Comparison of ENCODE assay signal across 19 cellular contexts in the genomic region with DNA sequence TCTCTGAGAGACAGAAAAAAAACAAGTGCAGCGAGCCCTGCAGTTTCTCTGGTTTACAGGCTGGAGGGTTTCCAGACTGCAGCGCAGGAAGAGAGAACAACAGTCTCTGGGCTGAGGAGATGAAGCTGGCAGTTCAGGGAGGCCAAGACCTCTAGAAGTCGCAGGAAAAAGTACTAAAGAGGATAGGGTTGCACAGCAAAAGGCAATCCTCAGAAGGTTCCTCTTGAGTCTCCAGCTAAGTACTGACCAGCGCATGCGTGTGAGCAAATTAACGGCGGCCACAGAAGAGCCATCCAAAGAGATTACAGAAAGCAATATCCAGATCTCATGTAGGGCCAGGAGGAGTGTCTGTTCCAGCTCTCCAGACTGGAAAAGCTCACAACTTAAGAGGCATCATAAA. TPM values are rescaled to one million over a fixed set of nuclear protein-coding genes. Genes with fewer than 3 reads are reported as not detected.
A peak's percentile ranks its signal among the peaks of the same experiment; 100 is the strongest.
DNase-seq lines count a peak whose midpoint lies in the region; ATAC-seq, FAIRE-seq and TF ChIP-seq lines count a peak whose summit lies in the region.
"Had no signal": no experiment of that assay in that cellular context is flagged by ENCODE, and none has a peak within 500 bp of the region (broad histone marks: within the 10 kb centered on the region; RNA-seq: fewer than 3 reads in every experiment).

No MANE protein-coding gene starts in this region.

- no peak overlapping the region for H3K4me3 ChIP-seq in liver (ENCODE audit: low read depth in 1 of 3, low read length in 3 of 3)
- H3K4me3 ChIP-seq in HepG2 (replicated peaks in 1 of 3; ENCODE audit: insufficient read depth in 1 of 3, low read depth in 2 of 3, low read length in 3 of 3) = no peak overlapping the region
- no peak overlapping the region for H3K4me3 ChIP-seq in prostate gland
- H3K4me3 ChIP-seq in tibial artery = no peak overlapping the region
- H3K4me3 ChIP-seq: BLaER1 treated with 17β-estradiol and CSF1 and Interleukin-3, amounts not matched to agents 10 nM and 100 nM had no signal

- ATAC-seq in HepG2 = no peak
- ATAC-seq in left cardiac atrium = peak; percentile 31 to 35
- ATAC-seq: SK-N-SH treated with all-trans-retinoic acid at 6 μM for 48 hours had no signal

- no peak overlapping the region for H2AFZ ChIP-seq in HepG2 (ENCODE audit: low read length)

- TF ChIP-seq CTCF in liver (IDR thresholded peaks at IDR 0.05; ENCODE audit: low read depth, low read length, missing input control) (no peak), HepG2 (CRISPR knock-in tag; IDR thresholded peaks at IDR 0.05) (no peak), prostate gland (IDR thresholded peaks at IDR 0.05) (no peak), tibial artery (IDR thresholded peaks at IDR 0.05) (no peak)

- no peak overlapping the region for H3K27ac ChIP-seq in liver (ENCODE audit: low read depth in 1 of 2, low read length in 2 of 2)
- H3K27ac ChIP-seq in HepG2 (ENCODE audit: extremely low read length, insufficient read depth, low read length) = no peak overlapping the region
- no peak overlapping the region for H3K27ac ChIP-seq in prostate gland
- H3K27ac ChIP-seq in tibial artery = no peak overlapping the region
- H3K27ac ChIP-seq: BLaER1 treated with 17β-estradiol and CSF1 and Interleukin-3, amounts not matched to agents 10 nM and 100 nM; KMS-11 had no signal

- DNase-seq in HepG2 (ENCODE audit: low spot score) (no peak), left cardiac atrium (peak; percentile 24), prostate gland (ENCODE audit: low spot score) (peak; percentile 14), tibial artery (no peak), NCI-H2171 treated with DMSO at 0.1 percent for 48 hours (lab: John Stamatoyannopoulos, UW) (no peak), erythroblast (lab: John Stamatoyannopoulos, UW) (no peak)
- DNase-seq: CD8-positive, alpha-beta memory T cell; MV-4-11; NCI-H1694 treated with DMSO at 0.1 percent for 48 hours; NCI-H774; OCI-M1; SHP77 treated with DMSO at 0.1 percent for 48 hours had no signal

- H3K27me3 ChIP-seq in liver (ENCODE audit: control insufficient read depth in 4 of 4, insufficient read depth in 4 of 4, low read length in 3 of 4) (peaks cover 0 to 2% (median 0%) of the 10 kb centered on the region in 4 donors), HepG2 (ENCODE audit: control insufficient read depth in 1 of 2, insufficient read depth in 2 of 2, low read length in 2 of 2) (no peaks in the 10 kb centered on the region; a peak in 1 of 5 replicates), prostate gland (replicated peaks; ENCODE audit: insufficient read depth) (no peaks in the 10 kb centered on the region), tibial artery (no peaks in the 10 kb centered on the region)
- H3K27me3 ChIP-seq: BLaER1 treated with 17β-estradiol and CSF1 and Interleukin-3, amounts not matched to agents 10 nM and 100 nM had no signal

- TF ChIP-seq RAD21 in liver (IDR thresholded peaks at IDR 0.05) = no peak
- TF ChIP-seq RAD21 in HepG2 (CRISPR knock-in tag; IDR thresholded peaks at IDR 0.05) = no peak

- no peaks in the 10 kb centered on the region for H3K4me1 ChIP-seq in liver (ENCODE audit: control insufficient read depth in 4 of 4, insufficient read depth in 4 of 4, low read length in 3 of 4)
- no peaks in the 10 kb centered on the region for H3K4me1 ChIP-seq in HepG2 (ENCODE audit: insufficient read depth, low read length)
- H3K4me1 ChIP-seq in prostate gland (replicated peaks) = no peaks in the 10 kb centered on the region
- peaks cover 0 to 20% (median 4%) of the 10 kb centered on the region in 4 donors for H3K4me1 ChIP-seq in tibial artery

- CTCF ChIA-PET in HepG2 (lab: Yijun Ruan, JAX; ENCODE audit: low intra/inter-chr PET ratio, low total read pairs) = no interaction called here

- intact Hi-C loops in HepG2 (cut with micrococcal nuclease; ENCODE audit: unreplicated experiment) = no loop called here
- intact Hi-C loops in left cardiac atrium (cut with DNase I) = no loop called here
- intact Hi-C loops in prostate gland (cut with DNase I) = no loop called here
- intact Hi-C loops in tibial artery (cut with DNase I; ENCODE audit: low total_unique reads) = no loop called here

- POLR2A ChIA-PET in HepG2 (lab: Yijun Ruan, JAX) = no interaction called here

- no peak for TF ChIP-seq POLR2A in HepG2 (IDR thresholded peaks at IDR 0.05; ENCODE audit: insufficient read depth in 1 of 2, low read depth in 2 of 2, low read length in 2 of 2)
- TF ChIP-seq POLR2A in prostate gland (IDR thresholded peaks at IDR 0.05) = no peak
- no peak for TF ChIP-seq POLR2A in erythroblast (IDR thresholded peaks at IDR 0.05; ENCODE audit: low read length)

- no peaks in the 10 kb centered on the region for H3K79me2 ChIP-seq in HepG2 (ENCODE audit: insufficient read depth, low read length)

- in situ Hi-C loops in HepG2 (cut with HindIII; ENCODE audit: extremely low pct_ligation_motif_present, low pct_unique_long_range_greater_than_20kb) = no loop called here

- no peak overlapping the region for H3K9ac ChIP-seq in liver (ENCODE audit: low read depth in 1 of 2, low read length in 2 of 2)
- H3K9ac ChIP-seq in HepG2 (ENCODE audit: insufficient read depth, low read depth, low read length) = no peak overlapping the region
- H3K9ac ChIP-seq: BLaER1 treated with 17β-estradiol and CSF1 and Interleukin-3, amounts not matched to agents 10 nM and 100 nM; KMS-11 had no signal

- FAIRE-seq in HepG2 (lab: Jason Lieb, UNC) = no peak
- FAIRE-seq: G401.6, H54 had no signal

- H3K36me3 ChIP-seq in liver (ENCODE audit: control insufficient read depth in 4 of 4, insufficient read depth in 3 of 4, low read depth in 1 of 4, low read length in 3 of 4) (no peaks in the 10 kb centered on the region), HepG2 (replicated peaks in 1 of 2; ENCODE audit: control insufficient read depth in 1 of 2, insufficient read depth in 2 of 2, low read length in 2 of 2) (no peaks in the 10 kb centered on the region), prostate gland (no peaks in the 10 kb centered on the region), tibial artery (no peaks in the 10 kb centered on the region)
- H3K36me3 ChIP-seq: BLaER1 treated with 17β-estradiol and CSF1 and Interleukin-3, amounts not matched to agents 10 nM and 100 nM had no signal

- H3K4me2 ChIP-seq in HepG2 (ENCODE audit: low read depth, low read length) = no peak overlapping the region
- H3K4me2 ChIP-seq: BLaER1 treated with 17β-estradiol and CSF1 and Interleukin-3, amounts not matched to agents 10 nM and 100 nM; KMS-11 had no signal

- H3K9me3 ChIP-seq in liver (ENCODE audit: control insufficient read depth in 4 of 4, low read length in 3 of 4) = no peaks in the 10 kb centered on the region
- H3K9me3 ChIP-seq in HepG2 (ENCODE audit: low read length) = no peaks in the 10 kb centered on the region
- no peaks in the 10 kb centered on the region for H3K9me3 ChIP-seq in prostate gland
- H3K9me3 ChIP-seq in tibial artery = no peaks in the 10 kb centered on the region
- H3K9me3 ChIP-seq: BLaER1 treated with 17β-estradiol and CSF1 and Interleukin-3, amounts not matched to agents 10 nM and 100 nM had no signal

- TF ChIP-seq EP300 in HepG2 (IDR thresholded peaks at IDR 0.05; ENCODE audit: low read depth in 2 of 2, low read length in 2 of 2) = no peak
- no peak for TF ChIP-seq EP300 in HepG2 (CRISPR knock-in tag; IDR thresholded peaks at IDR 0.05; ENCODE audit: borderline replicate concordance)

- H4K20me1 ChIP-seq in HepG2 (ENCODE audit: insufficient read depth, low read length) = no peaks in the 10 kb centered on the region
- H4K20me1 ChIP-seq: BLaER1 treated with 17β-estradiol and CSF1 and Interleukin-3, amounts not matched to agents 10 nM and 100 nM had no signal

- no TSS peak for BruUV-seq in HepG2 (replicated peaks; lab: Mats Ljungman, UMichigan)

- WGBS in liver = 72% methylated on average over 7 of the region's 7 CpGs
- 23% methylated on average over 7 of the region's 7 CpGs for WGBS in HepG2 (ENCODE audit: low lambda C conversion rate)
- WGBS in prostate gland = 64% methylated on average over 7 of the region's 7 CpGs

TF ChIP-seq in liver, 16 proteins besides CTCF, POLR2A, EP300 and RAD21:
- peak; percentile 71 for TF ChIP-seq NR2F2 (IDR thresholded peaks at IDR 0.05)
- TF ChIP-seq FOXA2 (IDR thresholded peaks at IDR 0.05) = no peak

TF ChIP-seq in HepG2, 621 proteins besides CTCF, POLR2A, EP300 and RAD21 (continues in another document):
- TF ChIP-seq ATF1 (CRISPR knock-in tag; IDR thresholded peaks at IDR 0.05) (no peak), ZNF484 (CRISPR knock-in tag; IDR thresholded peaks at IDR 0.05; ENCODE audit: borderline replicate concordance, low read depth) (no peak), ZMYM4 (CRISPR knock-in tag; IDR thresholded peaks at IDR 0.05) (no peak), NFATC3 (CRISPR knock-in tag; IDR thresholded peaks at IDR 0.05) (no peak), PHF21A (CRISPR knock-in tag; IDR thresholded peaks at IDR 0.05) (no peak), SMYD3 (CRISPR knock-in tag; IDR thresholded peaks at IDR 0.05) (no peak), TOE1 (CRISPR knock-in tag; IDR thresholded peaks at IDR 0.05) (no peak), U2AF1 (optimal IDR thresholded peaks at IDR 0.05; ENCODE audit: low read depth, low read length) (no peak)

RNA-seq across cellular contexts. Expression of gene CCDC60, which starts 12.2 kb away (rescaled TPM):
- total RNA-seq in liver = not detected
- not detected for polyA plus RNA-seq in liver
- total RNA-seq in HepG2 (2016; rRNA removed; fragmentation: Illumina TruSeq; extraction: Trizol) = not detected in 2 replicates
- total RNA-seq in HepG2 (2016; cell fraction: cytosol; rRNA removed; fragmentation: Illumina TruSeq; extraction: Trizol; ENCODE audit: low read depth) = not detected in 2 replicates
- total RNA-seq in HepG2 (2016; cell fraction: insoluble cytoplasmic fraction; rRNA removed; fragmentation: Illumina TruSeq; extraction: Trizol) = not detected in 2 replicates
- total RNA-seq in HepG2 (2016; cell fraction: membrane; rRNA removed; fragmentation: Illumina TruSeq; extraction: Trizol) = not detected in 2 replicates
- not detected in 2 replicates for total RNA-seq in HepG2 (2016; cell fraction: nucleus; rRNA removed; fragmentation: Illumina TruSeq; extraction: Trizol)
- polyA plus RNA-seq in HepG2 (2011; rRNA removed) = not detected in 2 replicates
- polyA plus RNA-seq in HepG2 (2011; cell fraction: cytosol; rRNA removed) = not detected in 2 replicates
- not detected in 2 replicates for polyA plus RNA-seq in HepG2 (2011; cell fraction: nucleus; rRNA removed)
- polyA plus RNA-seq in HepG2 (2012) = not detected in 2 replicates
- polyA plus RNA-seq in HepG2 (2016; cell fraction: cytosol; fragmentation: Illumina TruSeq; extraction: Trizol; ENCODE audit: low read depth) = not detected in 2 replicates
- polyA plus RNA-seq in HepG2 (2016; cell fraction: insoluble cytoplasmic fraction; fragmentation: Illumina TruSeq; extraction: Trizol; ENCODE audit: low read depth) = not detected in 2 replicates
- polyA plus RNA-seq in HepG2 (2016; cell fraction: membrane; fragmentation: Illumina TruSeq; extraction: Trizol; ENCODE audit: low read depth) = not detected in 2 replicates
- polyA plus RNA-seq in HepG2 (2016; cell fraction: nucleus; fragmentation: Illumina TruSeq; extraction: Trizol; ENCODE audit: insufficient read depth, low read depth) = not detected in 2 replicates
- not detected in 2 replicates for polyA minus RNA-seq in HepG2 (2011; rRNA and poly(A)+ RNA removed; ENCODE audit: low replicate concordance)
- polyA minus RNA-seq in HepG2 (2011; cell fraction: cytosol; rRNA and poly(A)+ RNA removed) = not detected in 2 replicates
- not detected in 2 replicates for polyA minus RNA-seq in HepG2 (2011; cell fraction: nucleus; rRNA and poly(A)+ RNA removed)
- total RNA-seq in left cardiac atrium = not detected
- total RNA-seq in prostate gland = 1 to 10 TPM; 4.3 to 4.9 TPM
- total RNA-seq: A673; CD8-positive, alpha-beta memory T cell had no signal
- polyA plus RNA-seq: CD8-positive, alpha-beta memory T cell had no signal

Comparison
In these comparisons a context has a peak if more than half of its experiments do, and no peak if none do; other contexts are left out.
1. DNase-seq: peak in left cardiac atrium (single experiment) and prostate gland (single experiment); none in HepG2 (single experiment), tibial artery (0 of 2), NCI-H2171 treated with DMSO at 0.1 percent for 48 hours (single experiment) and erythroblast (0 of 2).